8 cellular contexts compared by ENCODE assay signal in genomic region chr14:76644875-76645518, GRCh38.
A peak's percentile ranks its signal among the peaks of the same experiment; 100 is the strongest.
DNase-seq lines count a peak whose midpoint lies in the region; ATAC-seq, FAIRE-seq and TF ChIP-seq lines count a peak whose summit lies in the region.

No MANE protein-coding gene starts in this region.

- H3K4me1 Mint-ChIP-seq in stimulated activated naive B cell treated with anti-CD40 and anti-IgM and Interleukin-4, amounts not matched to agents 10 μg/mL and 1 μg/mL and 100 μg/mL, for 72 hours = peaks cover 0 to 1% of the 10 kb centered on the region in 2 donors
- no peaks in the 10 kb centered on the region for H3K4me1 Mint-ChIP-seq in natural killer cell treated with Interleukin-12 subunit alpha and Interleukin-12 subunit beta and Interleukin-15 and Interleukin-18, amount 100 ng/mL, for 72 hours (ENCODE audit: low read depth in 2 of 2)

- no peak for FAIRE-seq in frontal cortex (lab: Jason Lieb, UNC)

- H3K9me3 ChIP-seq in RWPE2 (ENCODE audit: severe bottlenecking) = no peaks in the 10 kb centered on the region

- H3K27ac Mint-ChIP-seq in stimulated activated naive B cell treated with anti-CD40 and anti-IgM and Interleukin-4, amounts not matched to agents 10 μg/mL and 1 μg/mL and 100 μg/mL, for 72 hours = no peak overlapping the region
- no peak overlapping the region for H3K27ac Mint-ChIP-seq in natural killer cell treated with Interleukin-12 subunit alpha and Interleukin-12 subunit beta and Interleukin-15 and Interleukin-18, amount 100 ng/mL, for 72 hours

- TF ChIP-seq CTCF in RWPE2 (IDR thresholded peaks at IDR 0.05; ENCODE audit: poor library complexity, severe bottlenecking) = peak; percentile 90

- no peaks in the 10 kb centered on the region for H3K9me3 Mint-ChIP-seq in stimulated activated naive B cell treated with anti-CD40 and anti-IgM and Interleukin-4, amounts not matched to agents 10 μg/mL and 1 μg/mL and 100 μg/mL, for 72 hours
- no peaks in the 10 kb centered on the region for H3K9me3 Mint-ChIP-seq in natural killer cell treated with Interleukin-12 subunit alpha and Interleukin-12 subunit beta and Interleukin-15 and Interleukin-18, amount 100 ng/mL, for 72 hours

- no peak overlapping the region for H3K27ac ChIP-seq in RWPE2 (ENCODE audit: poor library complexity, severe bottlenecking)

- DNase-seq in NCI-H510A treated with DMSO at 0.1 percent for 48 hours (lab: John Stamatoyannopoulos, UW) (peak; percentile 34), NCI-H510A (lab: John Stamatoyannopoulos, UW) (no peak), HT1080 (ENCODE audit: low read depth) (peak; percentile 14), RWPE2 (ENCODE audit: low spot score) (no peak), frontal cortex (ENCODE audit: low spot score in 2 of 2) (peak; percentile 18 to 57), skeletal muscle cell (ENCODE audit: low read depth) (peak; percentile 4)
- DNase-seq in stimulated activated naive B cell treated with anti-CD40 and anti-IgM and Interleukin-4, amounts not matched to agents 10 μg/mL and 1 μg/mL and 100 μg/mL, for 72 hours = no peak
- DNase-seq in natural killer cell treated with Interleukin-12 subunit alpha and Interleukin-12 subunit beta and Interleukin-15 and Interleukin-18, amount 100 ng/mL, for 72 hours (ENCODE audit: low spot score) = no peak

- peaks cover 40 to 46% of the 10 kb centered on the region in 2 donors for H3K27me3 Mint-ChIP-seq in stimulated activated naive B cell treated with anti-CD40 and anti-IgM and Interleukin-4, amounts not matched to agents 10 μg/mL and 1 μg/mL and 100 μg/mL, for 72 hours
- H3K27me3 Mint-ChIP-seq in natural killer cell treated with Interleukin-12 subunit alpha and Interleukin-12 subunit beta and Interleukin-15 and Interleukin-18, amount 100 ng/mL, for 72 hours = peaks cover 15 to 28% of the 10 kb centered on the region in 2 donors

- peak; percentile 77 for ATAC-seq in RWPE2 (ENCODE audit: low read depth)
- ATAC-seq in stimulated activated naive B cell treated with anti-CD40 and anti-IgM and Interleukin-4, amounts not matched to agents 10 μg/mL and 1 μg/mL and 100 μg/mL, for 72 hours (replicated peaks) = no peak
- no peak for ATAC-seq in natural killer cell treated with Interleukin-12 subunit alpha and Interleukin-12 subunit beta and Interleukin-15 and Interleukin-18, amount 100 ng/mL, for 72 hours

- H3K27me3 ChIP-seq in RWPE2 (ENCODE audit: insufficient read depth, poor library complexity, severe bottlenecking) = no peaks in the 10 kb centered on the region

- no peaks in the 10 kb centered on the region for H3K36me3 ChIP-seq in RWPE2 (ENCODE audit: low read depth)

- peaks cover 0 to 1% of the 10 kb centered on the region in 2 donors for H3K36me3 Mint-ChIP-seq in stimulated activated naive B cell treated with anti-CD40 and anti-IgM and Interleukin-4, amounts not matched to agents 10 μg/mL and 1 μg/mL and 100 μg/mL, for 72 hours
- no peaks in the 10 kb centered on the region for H3K36me3 Mint-ChIP-seq in natural killer cell treated with Interleukin-12 subunit alpha and Interleukin-12 subunit beta and Interleukin-15 and Interleukin-18, amount 100 ng/mL, for 72 hours

- H3K4me3 ChIP-seq in RWPE2 (ENCODE audit: severe bottlenecking) (no peak overlapping the region), skeletal muscle cell (ENCODE audit: low read depth, low read length) (no peak overlapping the region)

- H3K4me3 Mint-ChIP-seq in stimulated activated naive B cell treated with anti-CD40 and anti-IgM and Interleukin-4, amounts not matched to agents 10 μg/mL and 1 μg/mL and 100 μg/mL, for 72 hours = no peak overlapping the region
- H3K4me3 Mint-ChIP-seq in natural killer cell treated with Interleukin-12 subunit alpha and Interleukin-12 subunit beta and Interleukin-15 and Interleukin-18, amount 100 ng/mL, for 72 hours = no peak overlapping the region

- no peaks in the 10 kb centered on the region for H3K4me1 ChIP-seq in RWPE2 (ENCODE audit: insufficient read depth, poor library complexity, severe bottlenecking)

Comparison
In these comparisons a context has a peak if more than half of its experiments do, and no peak if none do; other contexts are left out.
1. DNase-seq: peak in NCI-H510A treated with DMSO at 0.1 percent for 48 hours (single experiment), HT1080 (single experiment), frontal cortex (2 of 2) and skeletal muscle cell (single experiment); none in NCI-H510A (single experiment), RWPE2 (single experiment), stimulated activated naive B cell treated with anti-CD40 and anti-IgM and Interleukin-4, amounts not matched to agents 10 μg/mL and 1 μg/mL and 100 μg/mL, for 72 hours (single experiment) and natural killer cell treated with Interleukin-12 subunit alpha and Interleukin-12 subunit beta and Interleukin-15 and Interleukin-18, amount 100 ng/mL, for 72 hours (single experiment).